1 cellular context compared by ENCODE assay signal in genomic region chr14:87940382-87940781, GRCh38.
TF ChIP-seq lines count a peak whose summit lies in the region.

No MANE protein-coding gene starts in this region.

TF ChIP-seq in GM12878, 131 proteins besides CTCF, POLR2A, EP300 and RAD21 (continued from another document):
- TF ChIP-seq RELB (IDR thresholded peaks at IDR 0.05; ENCODE audit: low read depth) (peak; percentile 76), ASH2L (IDR thresholded peaks at IDR 0.05; ENCODE audit: borderline replicate concordance, low read depth) (no peak), ATF2 (IDR thresholded peaks at IDR 0.05; ENCODE audit: low read length) (peak; percentile 90), GABPA (IDR thresholded peaks at IDR 0.05; ENCODE audit: low read depth) (peak; percentile 45; the same call in 1 of the 2 replicates), MTA2 (IDR thresholded peaks at IDR 0.05; ENCODE audit: low read depth) (peak; percentile 98), SREBF1 (IDR thresholded peaks at IDR 0.05; ENCODE audit: low read length) (no peak), ZBTB40 (IDR thresholded peaks at IDR 0.05; ENCODE audit: borderline replicate concordance) (no peak), ZNF217 (IDR thresholded peaks at IDR 0.05) (peak; percentile 98), IKZF2 (IDR thresholded peaks at IDR 0.05) (peak; percentile 74 to 91), KDM1A (IDR thresholded peaks at IDR 0.05; ENCODE audit: borderline replicate concordance) (no peak), BMI1 (IDR thresholded peaks at IDR 0.05; ENCODE audit: borderline replicate concordance) (peak; percentile 68; the same call in 1 of the 2 replicates), NRF1 (conservative IDR thresholded peaks at IDR 0.05; ENCODE audit: low read depth, low read length) (no peak), KAT2A (conservative IDR thresholded peaks at IDR 0.05; ENCODE audit: control insufficient read depth, low read depth, low read length) (no peak), NFIC (IDR thresholded peaks at IDR 0.05; ENCODE audit: low read depth, low read length) (peak; percentile 97), BCL11A (IDR thresholded peaks at IDR 0.05; ENCODE audit: low read depth, low read length) (peak; percentile 98), FOXM1 (IDR thresholded peaks at IDR 0.05; ENCODE audit: low read depth, low read length) (peak; percentile 88; the same call in 1 of the 2 replicates), SKIL (IDR thresholded peaks at IDR 0.05; ENCODE audit: low read depth, poor library complexity, severe bottlenecking) (peak; percentile 81), ETV6 (conservative IDR thresholded peaks at IDR 0.05 in 1 of 2, IDR thresholded peaks at IDR 0.05 in 1 of 2; ENCODE audit: borderline replicate concordance in 1 of 2, low read depth in 1 of 2) (peak in 1 of 2 experiments; percentile 50; a peak in 1 of 4 replicates), ZNF207 (IDR thresholded peaks at IDR 0.05; ENCODE audit: borderline replicate concordance) (no peak), CREM (IDR thresholded peaks at IDR 0.05; ENCODE audit: low read depth) (peak; percentile 71; the same call in 1 of the 2 replicates), CEBPB (IDR thresholded peaks at IDR 0.05; ENCODE audit: borderline replicate concordance in 1 of 2, low read depth in 2 of 2, low read length in 2 of 2) (no peak), MTA3 (IDR thresholded peaks at IDR 0.05; ENCODE audit: borderline replicate concordance, low read length) (peak; percentile 87; the same call in 1 of the 2 replicates), RCOR1 (conservative IDR thresholded peaks at IDR 0.05; ENCODE audit: low read depth, low read length) (peak; percentile 84; the same call in 1 of the 2 replicates), CHD1 (IDR thresholded peaks at IDR 0.05; ENCODE audit: low read depth, low read length) (no peak), POU2F2 (IDR thresholded peaks at IDR 0.05; ENCODE audit: borderline replicate concordance, low read depth, low read length) (peak; percentile 82; the same call in 2 of the 3 replicates), JUND (IDR thresholded peaks at IDR 0.05; ENCODE audit: low read depth, low read length) (peak; percentile 68; the same call in 1 of the 2 replicates), TBL1XR1 (IDR thresholded peaks at IDR 0.05; ENCODE audit: low read depth, low read length) (peak; percentile 55; the same call in 1 of the 2 replicates), MEF2B (IDR thresholded peaks at IDR 0.05; ENCODE audit: partially characterized antibody, poor library complexity, severe bottlenecking) (peak; percentile 63), EED (IDR thresholded peaks at IDR 0.05; ENCODE audit: low read depth) (0 out of 2 replicates have a peak, but pooled peaks have one; percentile 52), ZZZ3 (IDR thresholded peaks at IDR 0.05; ENCODE audit: control insufficient read depth, insufficient read length, low read depth) (no peak), BHLHE40 (IDR thresholded peaks at IDR 0.05; ENCODE audit: borderline replicate concordance in 1 of 2, low read depth in 2 of 2, low read length in 1 of 2) (peak in 1 of 2 experiments; percentile 22; a peak in 1 of 4 replicates), IKZF1 (conservative IDR thresholded peaks at IDR 0.05) (peak; percentile 61; the same call in 1 of the 2 replicates), ZBED1 (IDR thresholded peaks at IDR 0.05; ENCODE audit: borderline replicate concordance) (peak; percentile 73; the same call in 1 of the 2 replicates), ZNF384 (IDR thresholded peaks at IDR 0.05; ENCODE audit: borderline replicate concordance, low read depth, low read length) (no peak), NR2F1 (conservative IDR thresholded peaks at IDR 0.05) (peak; percentile 87), JUNB (IDR thresholded peaks at IDR 0.05) (peak; percentile 97), SUZ12 (IDR thresholded peaks at IDR 0.05; ENCODE audit: unreplicated experiment) (no peak), TCF7 (IDR thresholded peaks at IDR 0.05; ENCODE audit: borderline replicate concordance) (0 out of 2 replicates have a peak, but pooled peaks have one; percentile 9), MEF2A (IDR thresholded peaks at IDR 0.05; ENCODE audit: insufficient read depth, low read depth, low read length) (peak; percentile 84)
